In the genomic region with DNA sequence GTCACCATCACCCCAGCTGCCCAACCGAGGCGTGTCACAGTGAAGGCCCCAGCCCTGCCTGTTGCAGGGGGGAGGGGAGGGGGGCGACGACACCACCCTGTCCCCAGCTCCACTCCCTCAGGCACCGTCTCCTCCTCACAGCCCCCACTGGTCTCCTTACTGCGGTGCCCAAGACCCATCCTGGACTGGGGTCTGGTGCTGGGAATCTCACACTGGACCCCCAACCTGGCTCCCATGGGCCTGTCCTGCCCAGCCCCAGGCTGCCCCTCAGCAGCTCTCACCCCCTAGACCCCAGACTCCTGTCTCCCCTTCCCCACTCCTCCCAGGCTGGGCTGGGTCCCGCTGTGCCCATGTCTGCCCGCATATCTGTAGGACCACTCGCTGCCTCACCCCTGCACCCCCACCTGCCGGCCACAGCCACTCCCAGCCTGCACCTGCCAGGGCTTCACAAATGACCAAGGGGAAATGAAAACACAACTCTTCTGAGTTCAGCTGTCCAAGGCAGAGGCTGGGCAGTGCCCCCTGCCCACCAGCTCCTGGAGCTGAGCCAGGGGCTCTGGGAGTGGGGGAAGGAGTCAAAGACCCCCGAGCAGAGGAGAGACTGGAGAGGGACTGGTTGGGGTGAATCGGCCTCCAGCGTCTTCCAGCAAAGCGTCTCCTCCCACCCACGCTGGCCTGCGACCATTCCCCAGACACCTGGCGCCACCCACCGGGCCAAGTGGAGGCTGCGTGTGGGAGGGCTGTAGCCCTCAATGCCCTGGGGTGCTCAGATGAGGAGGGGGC, we compare ENCODE assay signal across 8 cellular contexts. TPM values are rescaled to one million over a fixed set of nuclear protein-coding genes. Genes with fewer than 3 reads are reported as not detected.
DNase-seq lines count a peak whose midpoint lies in the region; ATAC-seq, FAIRE-seq and TF ChIP-seq lines count a peak whose summit lies in the region.

No MANE protein-coding gene starts in this region.

- POLR2A ChIA-PET in BJ (lab: Charles Lee), result no interaction called here

- H3K27me3 Mint-ChIP-seq in astrocyte (ENCODE audit: low read depth, unreplicated experiment), result peaks cover 4% of the 10 kb centered on the region

- H3K4me3 ChIP-seq in BJ (ENCODE audit: low read depth, low read length), result no peak overlapping the region
- no peak overlapping the region for H3K4me3 ChIP-seq in astrocyte (ENCODE audit: insufficient read depth, low read depth, low read length)

- no peak overlapping the region for H3K27ac Mint-ChIP-seq in astrocyte (ENCODE audit: unreplicated experiment)

- H3K36me3 Mint-ChIP-seq in astrocyte (ENCODE audit: low read depth, unreplicated experiment), result no peaks in the 10 kb centered on the region

- H3K9me3 ChIP-seq in astrocyte (ENCODE audit: insufficient read depth, low read depth, low read length), result no peaks in the 10 kb centered on the region

- ATAC-seq in HG03159 (IDR thresholded peaks at IDR 0.05; ENCODE audit: unreplicated experiment) (no peak), GM21423 (IDR thresholded peaks at IDR 0.05; ENCODE audit: unreplicated experiment) (no peak)

- H3K27ac ChIP-seq in astrocyte (ENCODE audit: low read depth, low read length), result no peak overlapping the region

- H3K4me1 Mint-ChIP-seq in astrocyte (ENCODE audit: low read depth, unreplicated experiment), result peaks cover 4% of the 10 kb centered on the region

- CTCF ChIA-PET in BJ (lab: Yijun Ruan, JAX), result interaction anchor here (0.6 to 8.5 kb wide), 7 partner anchors 12 to 142 kb away, joined by 3 to 385 read pairs (median 3); no protein-coding TSS in a partner anchor

- H3K4me3 Mint-ChIP-seq in astrocyte (ENCODE audit: unreplicated experiment), result no peak overlapping the region

- no peaks in the 10 kb centered on the region for H3K27me3 ChIP-seq in BJ (ENCODE audit: control insufficient read depth, insufficient read depth, low read length)
- no peaks in the 10 kb centered on the region for H3K27me3 ChIP-seq in astrocyte (ENCODE audit: insufficient read depth, low read length)

- no peaks in the 10 kb centered on the region for H3K79me2 ChIP-seq in astrocyte (ENCODE audit: insufficient read depth, low read length)

- H3K9me3 Mint-ChIP-seq in astrocyte (ENCODE audit: unreplicated experiment), result no peaks in the 10 kb centered on the region

- H2AFZ ChIP-seq in astrocyte (ENCODE audit: low read depth, low read length), result no peak overlapping the region

- H3K36me3 ChIP-seq in BJ (ENCODE audit: control insufficient read depth, insufficient read depth, low read length), result no peaks in the 10 kb centered on the region
- H3K36me3 ChIP-seq in astrocyte (ENCODE audit: insufficient read depth, low read length), result no peaks in the 10 kb centered on the region

- no peak for DNase-seq in BJ (ENCODE audit: low read depth)
- peak; percentile 63 for DNase-seq in HTR-8/SVneo (ENCODE audit: insufficient read length, low spot score)
- peak; percentile 63 for DNase-seq in SKM-1 treated with dmso at 0.1 percent for 144 hours (lab: John Stamatoyannopoulos, UW; ENCODE audit: unreplicated experiment)
- no peak for DNase-seq in astrocyte (ENCODE audit: low read depth)
- DNase-seq in iris pigment epithelial cell (ENCODE audit: low read depth), result peak; percentile 30
- DNase-seq in stimulated activated CD4-positive, alpha-beta T cell treated with anti-CD3 and anti-CD28 coated beads, TNF-alpha, amount 100 ng/mL, for 1 hour (ENCODE audit: low read depth in 3 of 3, low spot score in 1 of 3), result peak; percentile 14 to 39 (median 15)

- FAIRE-seq in HTR-8/SVneo (lab: Jason Lieb, UNC) (no peak), astrocyte (lab: Jason Lieb, UNC) (no peak)

- H3K9ac ChIP-seq in astrocyte (ENCODE audit: low read length), result no peak overlapping the region

- peaks cover 4% of the 10 kb centered on the region for H3K4me1 ChIP-seq in astrocyte (ENCODE audit: insufficient read depth, low read length)

- peak; percentile 69 for TF ChIP-seq CTCF in BJ (IDR thresholded peaks at IDR 0.05; ENCODE audit: insufficient read depth, low read depth, low read length)
- TF ChIP-seq CTCF in astrocyte (IDR thresholded peaks at IDR 0.05; ENCODE audit: insufficient read depth, low read depth, low read length), result peak; percentile 44

- H3K4me2 ChIP-seq in astrocyte (ENCODE audit: low read length), result no peak overlapping the region

- H4K20me1 ChIP-seq in astrocyte (ENCODE audit: insufficient read depth, low read length), result peaks cover 8% of the 10 kb centered on the region

RNA-seq across cellular contexts. Expression of a gene that starts 32.6 kb away (rescaled TPM):
- 13.8 and 26.9 TPM in 2 replicates for polyA plus RNA-seq in BJ (2011; rRNA removed)
- polyA minus RNA-seq in BJ (2011; rRNA and poly(A)+ RNA removed), result 1.5 and 1.9 TPM in 2 replicates
- 12.3 and 15.5 TPM in 2 replicates for total RNA-seq in astrocyte

RNA-seq across cellular contexts. Expression of a gene that starts 57.2 kb away (rescaled TPM):
- polyA plus RNA-seq in BJ (2011; rRNA removed), result 48.3 and 68.3 TPM in 2 replicates
- polyA minus RNA-seq in BJ (2011; rRNA and poly(A)+ RNA removed), result 23.9 and 34.1 TPM in 2 replicates
- 30.8 and 38.0 TPM in 2 replicates for total RNA-seq in astrocyte

Comparison
In these comparisons a context has a peak if more than half of its experiments do, and no peak if none do; other contexts are left out.
1. DNase-seq: peak in HTR-8/SVneo (single experiment), SKM-1 treated with dmso at 0.1 percent for 144 hours (single experiment), iris pigment epithelial cell (single experiment) and stimulated activated CD4-positive, alpha-beta T cell treated with anti-CD3 and anti-CD28 coated beads, TNF-alpha, amount 100 ng/mL, for 1 hour (3 of 3); none in BJ (single experiment) and astrocyte (single experiment).